In the genomic region with DNA sequence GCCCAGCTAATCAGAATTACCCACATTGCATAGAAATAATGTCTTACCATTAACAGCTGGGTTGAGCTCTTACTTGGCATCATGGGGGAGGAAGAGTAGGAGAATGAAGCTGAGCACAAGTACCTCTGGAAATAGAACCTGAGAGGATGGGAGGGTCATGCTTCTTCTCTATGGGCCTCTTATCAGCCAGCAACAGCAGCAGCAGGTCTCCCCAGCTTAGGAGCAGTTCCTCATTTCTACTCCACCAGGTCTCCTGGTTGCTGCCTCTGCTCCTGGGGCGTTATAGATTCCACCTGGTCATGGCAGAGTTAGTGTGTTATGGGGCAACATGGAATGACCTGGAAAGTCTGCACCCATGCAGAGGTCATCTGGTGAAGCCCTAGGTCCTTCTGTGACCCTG, we compare ENCODE assay signal across 18 cellular contexts. TPM values are rescaled to one million over a fixed set of nuclear protein-coding genes. Genes with fewer than 3 reads are reported as not detected.
"Had no signal": no experiment of that assay in that cellular context is flagged by ENCODE, and none has a peak within 500 bp of the region (broad histone marks: within the 10 kb centered on the region; RNA-seq: fewer than 3 reads in every experiment).

No MANE protein-coding gene starts in this region.

- H3K27ac ChIP-seq: ascending aorta, esophagus muscularis mucosa, prostate gland, sigmoid colon, suprapubic skin had no signal

- H3K4me1 ChIP-seq: ascending aorta, esophagus muscularis mucosa, prostate gland, sigmoid colon, suprapubic skin had no signal

- H3K4me3 ChIP-seq: ascending aorta, esophagus muscularis mucosa, prostate gland, sigmoid colon, suprapubic skin had no signal

- H3K9me3 ChIP-seq: ascending aorta, esophagus muscularis mucosa, prostate gland, sigmoid colon, suprapubic skin had no signal

- H3K27me3 ChIP-seq: ascending aorta, esophagus muscularis mucosa, sigmoid colon, suprapubic skin had no signal

- FAIRE-seq: bronchial epithelial cell, endometrium had no signal

- ATAC-seq: activated naive CD8-positive, alpha-beta T cell treated with anti-CD3 and anti-CD28 coated beads, Interleukin-2, amount 50 U/mL, for 24 hours; WTC11 had no signal

- DNase-seq: activated CD4-positive, alpha-beta T cell treated with anti-CD3 and anti-CD28 coated beads for 48 hours; activated naive CD4-positive, alpha-beta T cell treated with Interleukin-2 at 50 U/mL for 16 hours; activated naive CD8-positive, alpha-beta T cell treated with anti-CD3 and anti-CD28 coated beads, Interleukin-2, amount 50 U/mL, for 24 hours; glutamatergic neuron; nucleus accumbens; sigmoid colon; stimulated activated CD4-positive, alpha-beta T cell treated with anti-CD3 and anti-CD28 coated beads, Interleukin-12 subunit alpha, Interleukin-12 subunit beta, amount 100 ng/mL, for 4 hours; stimulated activated naive CD4-positive, alpha-beta T cell treated with Interleukin-2 at 50 U/mL for 16 hours had no signal

- H3K36me3 ChIP-seq: ascending aorta, esophagus muscularis mucosa, prostate gland, sigmoid colon, suprapubic skin had no signal

RNA-seq across cellular contexts. Expression of a gene that starts 3.4 kb away (rescaled TPM):
- total RNA-seq: activated T-helper 1 cell treated with anti-CD3 and anti-CD28 coated beads, Interleukin-12 subunit alpha, Interleukin-12 subunit beta, Interleukin-2, Interleukin-4 antibody, amounts not matched to agents 30 ng/mL and 10 ng/mL and 1 ng/mL, durations not matched to agents 14 hours and 24 hours and 36 hours; ascending aorta; bronchial epithelial cell; esophagus muscularis mucosa; fibroblast of villous mesenchyme; natural killer cell treated with Interleukin-12 subunit alpha and Interleukin-12 subunit beta and Interleukin-15 and Interleukin-18, amount 100 ng/mL, for 72 hours; sigmoid colon; WTC11 had no signal
- polyA plus RNA-seq: sigmoid colon had no signal
